2 cellular contexts compared by ENCODE assay signal in genomic region chr6:151502499-151502898, GRCh38.
TF ChIP-seq lines count a peak whose summit lies in the region.

No MANE protein-coding gene starts in this region.

TF ChIP-seq in A549, 52 proteins besides CTCF, POLR2A, EP300 and RAD21:
- no peak for TF ChIP-seq HES2 (IDR thresholded peaks at IDR 0.05)
- no peak for TF ChIP-seq E2F6 (IDR thresholded peaks at IDR 0.05; ENCODE audit: borderline replicate concordance, low read depth)
- no peak for TF ChIP-seq EHF (CRISPR knock-in tag; IDR thresholded peaks at IDR 0.05)
- TF ChIP-seq CHD4 (IDR thresholded peaks at IDR 0.05; ENCODE audit: borderline replicate concordance) = no peak
- 0 out of 2 replicates have a peak, but pooled peaks have one; percentile 9 for TF ChIP-seq FOSL2 (IDR thresholded peaks at IDR 0.05)
- TF ChIP-seq FOSL2 (CRISPR knock-in tag; IDR thresholded peaks at IDR 0.05) = peak; percentile 66
- no peak for TF ChIP-seq GATA3 (IDR thresholded peaks at IDR 0.05; ENCODE audit: borderline replicate concordance)
- no peak for TF ChIP-seq TP53 (CRISPR knock-in tag; IDR thresholded peaks at IDR 0.05)
- peak; percentile 33 for TF ChIP-seq MAFK (IDR thresholded peaks at IDR 0.05; ENCODE audit: partially characterized antibody)
- TF ChIP-seq SMC3 (IDR thresholded peaks at IDR 0.05) = no peak
- TF ChIP-seq SREBF2 (IDR thresholded peaks at IDR 0.05) = no peak
- no peak for TF ChIP-seq EHMT2 (IDR thresholded peaks at IDR 0.05; ENCODE audit: low read depth)

TF ChIP-seq in GM23338, 12 proteins besides CTCF, POLR2A, EP300 and RAD21:
- TF ChIP-seq STAT1 (IDR thresholded peaks at IDR 0.05; ENCODE audit: unreplicated experiment) = no peak
- no peak for TF ChIP-seq EZH2 (IDR thresholded peaks at IDR 0.05; ENCODE audit: low read depth, unreplicated experiment)
